In genomic region chr4:17932041-17932440, GRCh38 we compare ENCODE assay signal across 20 cellular contexts.
"Had no signal": no experiment of that assay in that cellular context is flagged by ENCODE, and none has a peak within 500 bp of the region (broad histone marks: within the 10 kb centered on the region; RNA-seq: fewer than 3 reads in every experiment).

No MANE protein-coding gene starts in this region.

- H3K4me3 ChIP-seq: colonic mucosa, right lobe of liver, thoracic aorta, uterus had no signal

- FAIRE-seq: endometrium, small intestine had no signal

- H3K4me1 ChIP-seq: colonic mucosa, right lobe of liver, uterus had no signal

- H3K27me3 ChIP-seq: colonic mucosa, neutrophil, right lobe of liver, uterus had no signal

- H3K9me3 ChIP-seq: colonic mucosa, neutrophil, thoracic aorta had no signal

- DNase-seq: activated B cell treated with CpG ODN at 0.5 μM for 24 hours; activated CD4-positive, alpha-beta T cell treated with anti-CD3 and anti-CD28 coated beads, Interleukin-2, amount 50 U/mL, for 1 hour; activated CD8-positive, alpha-beta T cell treated with anti-CD3 and anti-CD28 coated beads for 36 hours; activated naive CD8-positive, alpha-beta T cell treated with anti-CD3 and anti-CD28 coated beads, Interleukin-2, amount 50 U/mL, for 24 hours; activated T-cell treated with anti-CD3 and anti-CD28 coated beads, Interleukin-2, amount 50 U/mL, for 48 hours; amygdala; colonic mucosa; effector CD8-positive, alpha-beta T cell; islet precursor cell; left colon; naive B cell; nephron progenitor cell; right lobe of liver; small intestine; stimulated activated CD4-positive, alpha-beta T cell treated with anti-CD3 and anti-CD28 coated beads, Interleukin-4, amount 100 ng/mL, for 24 hours; trophoblast cell; uterus had no signal

- H3K36me3 ChIP-seq: colonic mucosa, neutrophil, right lobe of liver, thoracic aorta, uterus had no signal

- H3K27ac ChIP-seq: colonic mucosa, neutrophil, right lobe of liver, thoracic aorta, uterus had no signal
